14 cellular contexts compared by ENCODE assay signal in the genomic region with DNA sequence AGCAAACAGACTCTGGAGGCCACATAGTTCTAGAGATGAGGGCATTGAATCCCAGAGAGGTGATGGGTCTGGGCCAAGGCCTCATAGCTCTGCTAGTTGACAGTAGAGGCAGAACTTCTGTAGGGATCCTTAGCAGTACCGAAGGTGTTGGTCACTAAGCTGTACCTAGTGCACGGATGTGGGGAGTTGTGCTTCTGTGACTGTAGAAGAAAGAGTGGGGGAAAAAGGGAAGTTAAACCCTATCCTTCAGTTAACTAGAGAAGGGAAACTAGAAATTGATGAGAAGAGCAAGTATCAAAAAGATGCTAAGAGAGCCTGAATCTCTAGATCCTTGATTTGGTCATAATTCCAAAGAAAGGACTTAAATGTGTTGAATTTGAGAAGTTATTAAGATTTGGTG.
DNase-seq lines count a peak whose midpoint lies in the region; ATAC-seq, FAIRE-seq and TF ChIP-seq lines count a peak whose summit lies in the region.
"Had no signal": no experiment of that assay in that cellular context is flagged by ENCODE, and none has a peak within 500 bp of the region (broad histone marks: within the 10 kb centered on the region; RNA-seq: fewer than 3 reads in every experiment).

No MANE protein-coding gene starts in this region.

- H3K4me3 ChIP-seq in OCI-LY3 (ENCODE audit: low read length) = no peak overlapping the region
- H3K4me3 ChIP-seq: right atrium auricular region, SK-N-MC had no signal

- H3K9me3 ChIP-seq in OCI-LY3 (ENCODE audit: insufficient read depth, low read length) = no peaks in the 10 kb centered on the region
- H3K9me3 ChIP-seq: right atrium auricular region had no signal

- H4K20me1 ChIP-seq in OCI-LY3 (ENCODE audit: insufficient read depth, low read length) = no peaks in the 10 kb centered on the region

- TF ChIP-seq POLR2A in GM12892 (IDR thresholded peaks at IDR 0.05; ENCODE audit: low read depth, low read length) = no peak

- ATAC-seq in GM21360 (IDR thresholded peaks at IDR 0.05; ENCODE audit: unreplicated experiment) (peak; percentile 47), HG03108 (IDR thresholded peaks at IDR 0.05; ENCODE audit: unreplicated experiment) (peak; percentile 38)
- ATAC-seq: activated CD4-positive, alpha-beta T cell treated with anti-CD3 and anti-CD28 coated beads for 36 hours had no signal

- DNase-seq in GM12892 (ENCODE audit: insufficient read length) (no peak), hepatic stellate cell (ENCODE audit: low spot score) (no peak), epidermal melanocyte (ENCODE audit: insufficient read length, low spot score) (no peak), C1 segment of cervical spinal cord (lab: John Stamatoyannopoulos, UW) (no peak), middle frontal gyrus (ENCODE audit: extremely low spot score, low spot score) (no peak)
- DNase-seq: activated CD4-positive, alpha-beta T cell treated with anti-CD3 and anti-CD28 coated beads for 36 hours; activated gamma-delta T cell treated with Interleukin-2 at 50 U/mL for 16 hours; caudate nucleus; DND-41 had no signal

- peaks cover 2% of the 10 kb centered on the region for H3K36me3 ChIP-seq in OCI-LY3 (replicated peaks; ENCODE audit: low read depth, low read length)
- H3K36me3 ChIP-seq: right atrium auricular region had no signal

- no peaks in the 10 kb centered on the region for H3K27me3 ChIP-seq in OCI-LY3 (ENCODE audit: low read depth, low read length)
- H3K27me3 ChIP-seq: right atrium auricular region had no signal

- H3K4me1 ChIP-seq in OCI-LY3 (ENCODE audit: low read length) = peaks cover 63% of the 10 kb centered on the region
- H3K4me1 ChIP-seq: right atrium auricular region had no signal

- FAIRE-seq in GM12892 (lab: Jason Lieb, UNC) = peak; percentile 84

- peak overlapping the region; percentile 52 for H3K4me2 ChIP-seq in OCI-LY3 (ENCODE audit: low read length)

- H3K79me2 ChIP-seq in OCI-LY3 (ENCODE audit: low read length) = no peaks in the 10 kb centered on the region

- peak overlapping the region; percentile 5; the same call in 1 of the 2 replicates for H3K9ac ChIP-seq in OCI-LY3 (ENCODE audit: low read length)

- TF ChIP-seq CTCF in OCI-LY3 (IDR thresholded peaks at IDR 0.05; ENCODE audit: low read depth, low read length) = no peak

- H2AFZ ChIP-seq in OCI-LY3 (ENCODE audit: low read depth, low read length) = no peak overlapping the region

- peak overlapping the region; percentile 45 for H3K27ac ChIP-seq in OCI-LY3 (ENCODE audit: low read length)
- H3K27ac ChIP-seq: right atrium auricular region, SK-N-MC had no signal
